8 cellular contexts compared by ENCODE assay signal in the genomic region with DNA sequence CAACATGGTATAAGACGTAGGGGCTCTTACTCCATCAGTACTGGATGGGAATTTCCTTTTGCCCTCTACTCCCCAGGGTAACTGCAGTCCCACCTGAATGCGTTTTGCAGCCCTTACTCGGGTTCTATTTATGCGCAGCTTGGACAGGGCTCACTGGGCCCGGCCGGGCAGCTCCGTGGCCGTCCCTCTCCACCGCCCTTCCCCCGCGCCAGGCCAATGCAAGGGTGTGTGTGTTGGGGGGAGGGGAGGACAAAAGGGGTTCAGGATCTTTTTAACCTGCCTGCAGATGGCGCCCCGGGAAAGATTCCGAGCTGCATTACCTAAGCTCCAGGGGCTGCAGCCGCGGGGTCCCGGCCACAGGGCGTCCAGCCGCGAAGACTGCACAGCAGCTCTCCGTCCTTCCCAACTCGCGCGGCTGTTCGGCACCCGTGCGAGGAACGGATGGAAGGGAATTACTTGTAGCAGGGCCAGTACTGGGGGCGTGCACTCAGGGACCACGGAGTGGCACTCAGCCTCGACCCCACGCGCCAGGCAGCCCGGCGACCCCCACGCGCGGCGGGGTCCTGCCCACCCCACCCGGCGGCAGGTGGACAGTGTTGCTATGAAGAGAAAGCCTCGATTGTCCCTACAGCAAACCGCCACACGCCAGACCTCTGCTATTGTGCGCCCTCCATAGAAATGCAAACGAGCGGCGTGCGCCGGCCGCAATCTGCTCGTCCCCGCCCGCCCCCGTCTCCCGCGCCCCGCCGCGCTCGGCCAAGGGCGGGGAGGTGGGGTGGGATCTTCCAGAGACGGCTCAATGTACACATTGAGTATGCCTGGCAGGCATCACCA. TPM values are rescaled to one million over a fixed set of nuclear protein-coding genes. Genes with fewer than 3 reads are reported as not detected.
DNase-seq lines count a peak whose midpoint lies in the region; ATAC-seq and TF ChIP-seq lines count a peak whose summit lies in the region.

No MANE protein-coding gene starts in this region.

- ATAC-seq in psoas muscle, result peak; percentile 30 to 58 (median 49)
- no peak for ATAC-seq in GM19452 (IDR thresholded peaks at IDR 0.05; ENCODE audit: unreplicated experiment)

- DNase-seq in COLO668 (lab: John Stamatoyannopoulos, UW; ENCODE audit: unreplicated experiment) (peak; percentile 95), KBM-7 (peak; percentile 26), SHP77 treated with DMSO at 0.1 percent for 48 hours (lab: John Stamatoyannopoulos, UW) (peak; percentile 76), astrocyte of the hippocampus (ENCODE audit: low read depth, low spot score) (peak; percentile 69), iPS DF 6.9 (ENCODE audit: low read depth, low spot score) (no peak), psoas muscle (peak; percentile 62 to 86), NOMO-1 treated with dmso at 0.1 percent for 144 hours (lab: John Stamatoyannopoulos, UW; ENCODE audit: unreplicated experiment) (no peak)

- H3K9me3 ChIP-seq in iPS DF 6.9 (ENCODE audit: control insufficient read depth, insufficient read depth, low read length) (no peaks in the 10 kb centered on the region), psoas muscle (no peaks in the 10 kb centered on the region)

- intact Hi-C loops in psoas muscle (cut with DNase I), result loop anchor here (1.0 to 10.0 kb wide), 8 partner anchors 35 to 501 kb away; no protein-coding TSS in a partner anchor

- H3K4me3 ChIP-seq in iPS DF 6.9 (ENCODE audit: low read length) (peak overlapping the region; percentile 33; the same call in 1 of the 2 replicates), psoas muscle (peak overlapping the region; percentile 82)

- peak; percentile 37 for TF ChIP-seq CTCF in psoas muscle (IDR thresholded peaks at IDR 0.05)

- H3K4me1 ChIP-seq in iPS DF 6.9 (ENCODE audit: control insufficient read depth, insufficient read depth, low read length) (peaks cover 3% of the 10 kb centered on the region; the same call in 1 of the 2 replicates), psoas muscle (peaks cover 31% of the 10 kb centered on the region)

- in situ Hi-C loops in KBM-7 (cut with MboI; ENCODE audit: low pct_unique_long_range_greater_than_20kb, low sequenced_read_pairs), result loop anchor here (10.0 kb wide), 1 partner anchor 501 kb away; no protein-coding TSS in a partner anchor

- WGBS in iPS DF 6.9 (ENCODE audit: insufficient coverage, insufficient read length), result no CpG with 5 or more reads among the region's 63 CpGs
- WGBS in psoas muscle, 3 donors, result 0 to 1% (median 1%) methylated on average over 48 to 63 of the region's 63 CpGs

- no peaks in the 10 kb centered on the region; the same call in 1 of the 2 replicates for H3K27me3 ChIP-seq in iPS DF 6.9 (ENCODE audit: control insufficient read depth, insufficient read depth, low read length)
- no peaks in the 10 kb centered on the region for H3K27me3 ChIP-seq in psoas muscle (ENCODE audit: insufficient read depth in 3 of 3, low read length in 2 of 3)

- peaks cover 8% of the 10 kb centered on the region for H3K36me3 ChIP-seq in iPS DF 6.9 (ENCODE audit: control insufficient read depth, insufficient read depth, low read length)
- no peaks in the 10 kb centered on the region for H3K36me3 ChIP-seq in psoas muscle (ENCODE audit: insufficient read depth in 1 of 2, low read depth in 1 of 2)

- H3K27ac ChIP-seq in iPS DF 6.9 (ENCODE audit: low read length) (no peak overlapping the region), psoas muscle (peak overlapping the region; percentile 93)

RNA-seq across cellular contexts. Expression of a gene that starts 1.0 kb away (rescaled TPM):
- total RNA-seq in psoas muscle, result 100 to 1,000 TPM in 1 of 4 donors, 10 to 100 TPM in 2, 1 to 10 TPM in 1; 2.4 to 185 (median 13.8) TPM
- polyA plus RNA-seq in psoas muscle, result 100 to 1,000 TPM in 2 of 3 donors, 10 to 100 TPM in 1; 30.7 to 288 (median 189) TPM

Comparison
In these comparisons a context has a peak if more than half of its experiments do, and no peak if none do; other contexts are left out.
1. DNase-seq: peak in COLO668 (single experiment), KBM-7 (single experiment), SHP77 treated with DMSO at 0.1 percent for 48 hours (single experiment), astrocyte of the hippocampus (single experiment) and psoas muscle (2 of 2); none in iPS DF 6.9 (single experiment) and NOMO-1 treated with dmso at 0.1 percent for 144 hours (single experiment).